ENCODE assay signal across 8 cellular contexts in genomic region chr1:201888282-201889033, GRCh38. TPM values are rescaled to one million over a fixed set of nuclear protein-coding genes. Genes with fewer than 3 reads are reported as not detected.
DNase-seq lines count a peak whose midpoint lies in the region; TF ChIP-seq lines count a peak whose summit lies in the region.

SHISA4 (plus strand) TSS chr1:201888898; CDS start chr1:201888995, 97 bp downstream.

- peak within 1 kb of the TSS; percentile 98 for H3K4me2 ChIP-seq in smooth muscle cell

- H4K20me1 ChIP-seq in smooth muscle cell (ENCODE audit: low read depth), result no peaks in the 10 kb centered on the region

- TF ChIP-seq CTCF in GM06990 (IDR thresholded peaks at IDR 0.05; ENCODE audit: insufficient read depth, low read length, poor library complexity, severe bottlenecking) (no peak), smooth muscle cell (IDR thresholded peaks at IDR 0.05; ENCODE audit: borderline replicate concordance, insufficient read depth, poor library complexity, severe bottlenecking) (no peak)

- H3K4me1 ChIP-seq in smooth muscle cell (ENCODE audit: low read depth), result peaks cover 8% of the 10 kb centered on the region

- H3K9ac ChIP-seq in SK-N-MC (ENCODE audit: insufficient read length) (no peak within 1 kb of the TSS), smooth muscle cell (ENCODE audit: low read depth) (peak within 1 kb of the TSS; percentile 56)

- 6% methylated on average over 37 of the region's 47 CpGs for WGBS in smooth muscle cell (ENCODE audit: low lambda C conversion rate)

- H3K27me3 ChIP-seq in GM06990 (replicated peaks; ENCODE audit: control insufficient read depth, insufficient read depth, low read length) (peaks cover 7% of the 10 kb centered on the region), smooth muscle cell (ENCODE audit: low read depth) (no peaks in the 10 kb centered on the region)

- H3F3A ChIP-seq in smooth muscle cell (ENCODE audit: low read depth), result no peaks in the 10 kb centered on the region

- H3K36me3 ChIP-seq in GM06990 (ENCODE audit: control insufficient read depth, insufficient read depth, low read length) (no peaks in the 10 kb centered on the region), SK-N-MC (ENCODE audit: insufficient read depth, low read length) (no peaks in the 10 kb centered on the region), smooth muscle cell (ENCODE audit: low read depth) (no peaks in the 10 kb centered on the region)

- H3K27ac ChIP-seq in SK-N-MC (no peak within 1 kb of the TSS), smooth muscle cell (ENCODE audit: low read depth) (no peak within 1 kb of the TSS)

- peak within 1 kb of the TSS; percentile 63 for H2AFZ ChIP-seq in smooth muscle cell (ENCODE audit: low read depth)

- peak; percentile 93 for DNase-seq in 8988T
- DNase-seq in GM06990 (ENCODE audit: extremely low read depth, insufficient read length), result no peak
- no peak for DNase-seq in SK-N-MC (ENCODE audit: low read depth, low spot score)
- peak; percentile 74 for DNase-seq in dermis blood vessel endothelial cell
- peak; percentile 81 for DNase-seq in left kidney (ENCODE audit: low read depth, low spot score)
- peak; percentile 33 for DNase-seq in smooth muscle cell (lab: John Stamatoyannopoulos, UW; ENCODE audit: unreplicated experiment)
- no peak for DNase-seq in NCI-H187 (lab: John Stamatoyannopoulos, UW)
- no peak for DNase-seq in activated effector memory CD4-positive, alpha-beta T cell treated with anti-CD3 and anti-CD28 coated beads, Interleukin-2, amount 50 U/mL, for 16 hours

- H3K79me2 ChIP-seq in smooth muscle cell (ENCODE audit: low read depth), result no peaks in the 10 kb centered on the region

- H3K4me3 ChIP-seq in GM06990 (replicated peaks; ENCODE audit: low read depth, low read length) (peak within 1 kb of the TSS; percentile 38), SK-N-MC (peak within 1 kb of the TSS; percentile 69), smooth muscle cell (peak within 1 kb of the TSS; percentile 64)

- no peaks in the 10 kb centered on the region for H3K9me3 ChIP-seq in SK-N-MC (ENCODE audit: low read depth, low read length)
- H3K9me3 ChIP-seq in smooth muscle cell (replicated peaks; ENCODE audit: low read depth), result no peaks in the 10 kb centered on the region

RNA-seq across cellular contexts. Expression of gene SHISA4, which starts in this region (rescaled TPM):
- total RNA-seq in dermis blood vessel endothelial cell, result 9.6 and 15.7 TPM in 2 replicates
- total RNA-seq in smooth muscle cell, result 23.1 and 30.1 TPM in 2 replicates
- polyA plus RNA-seq in smooth muscle cell, result 64.4 and 73.5 TPM in 2 replicates

Comparison
In these comparisons a context has a peak if more than half of its experiments do, and no peak if none do; other contexts are left out.
1. DNase-seq: peak in 8988T (single experiment), dermis blood vessel endothelial cell (single experiment), left kidney (single experiment) and smooth muscle cell (single experiment); none in GM06990 (single experiment), SK-N-MC (single experiment), NCI-H187 (0 of 2) and activated effector memory CD4-positive, alpha-beta T cell treated with anti-CD3 and anti-CD28 coated beads, Interleukin-2, amount 50 U/mL, for 16 hours (single experiment).
2. Peak in every context shown above with its lines, with median percentiles within 50 percentile points of each other: H3K4me3 ChIP-seq.